In the genomic region with DNA sequence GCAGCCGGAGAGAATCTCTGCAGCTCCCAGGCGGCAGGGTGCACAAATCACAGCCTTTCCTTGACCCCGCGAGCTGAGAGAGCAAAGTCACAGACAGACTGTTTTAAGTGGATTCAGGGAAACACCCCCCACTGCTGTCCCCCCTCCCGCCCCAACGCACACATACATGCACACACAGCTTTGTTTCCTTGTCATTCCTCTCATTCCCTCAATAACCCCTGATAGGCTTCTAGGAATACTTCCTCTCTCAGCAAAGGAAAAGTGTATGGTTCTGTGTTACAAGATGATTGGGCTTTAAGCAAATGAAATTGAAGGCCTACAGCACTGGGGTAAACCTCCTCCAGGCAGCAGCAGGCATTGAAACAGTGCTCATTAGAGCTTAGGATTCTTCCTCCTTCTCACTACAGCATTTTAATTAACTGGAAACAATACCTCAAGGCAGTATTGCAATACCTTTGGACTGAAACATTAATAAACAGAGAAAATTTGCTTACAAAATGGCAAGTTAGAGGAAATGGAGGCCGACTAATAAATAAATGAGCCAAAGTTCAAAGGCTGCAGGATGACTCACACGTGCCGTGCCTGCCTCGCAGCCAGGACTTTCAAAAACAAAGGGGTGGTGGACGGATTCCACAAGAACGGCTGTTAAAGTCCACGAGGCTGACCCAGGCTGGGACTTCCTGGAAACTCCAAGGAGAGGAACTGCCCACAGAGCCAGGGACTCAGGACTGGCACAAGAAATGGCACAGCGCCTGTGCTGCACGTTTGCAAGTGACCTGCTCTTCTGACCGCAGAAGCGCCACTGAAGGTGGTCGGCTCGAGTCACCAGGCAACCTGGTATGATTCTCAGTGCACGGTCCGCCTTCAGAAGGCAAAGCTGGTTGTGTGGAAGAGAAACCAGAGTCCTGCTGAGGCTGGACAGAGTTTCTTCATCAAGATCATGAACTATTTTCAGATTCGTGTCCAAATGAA, we compare ENCODE assay signal across 8 cellular contexts.
A peak's percentile ranks its signal among the peaks of the same experiment; 100 is the strongest.
DNase-seq lines count a peak whose midpoint lies in the region; FAIRE-seq and TF ChIP-seq lines count a peak whose summit lies in the region.

No MANE protein-coding gene starts in this region.

- H3K4me1 Mint-ChIP-seq in activated naive CD8-positive, alpha-beta T cell (ENCODE audit: low read depth), result peaks cover 22% of the 10 kb centered on the region

- no peak for TF ChIP-seq POLR2A in spleen (IDR thresholded peaks at IDR 0.05)

- H3K4me3 Mint-ChIP-seq in activated naive CD8-positive, alpha-beta T cell, result peak overlapping the region; percentile 46

- no peaks in the 10 kb centered on the region for H3K9me3 Mint-ChIP-seq in activated naive CD8-positive, alpha-beta T cell (ENCODE audit: low read depth)

- no peak overlapping the region for H3K4me2 ChIP-seq in keratinocyte (ENCODE audit: control insufficient read depth, extremely low read depth, insufficient read depth, low read depth, low read length)

- no peaks in the 10 kb centered on the region for H3K79me2 ChIP-seq in keratinocyte (ENCODE audit: control insufficient read depth, insufficient read depth, low read length)

- H3K9ac ChIP-seq in keratinocyte (ENCODE audit: control insufficient read depth, extremely low read depth, insufficient read depth, low read length), result no peak overlapping the region

- H3K4me1 ChIP-seq in keratinocyte (ENCODE audit: control insufficient read depth, extremely low read depth, insufficient read depth, low read length), result peaks cover 12% of the 10 kb centered on the region
- peaks cover 12 to 28% (median 20%) of the 10 kb centered on the region in 6 donors for H3K4me1 ChIP-seq in spleen

- H3K36me3 Mint-ChIP-seq in activated naive CD8-positive, alpha-beta T cell, result peaks cover 4% of the 10 kb centered on the region

- H3K27me3 ChIP-seq in keratinocyte (ENCODE audit: control insufficient read depth, extremely low read depth, insufficient read depth, low read length), result peaks cover 3% of the 10 kb centered on the region
- H3K27me3 ChIP-seq in spleen (replicated peaks in 1 of 7), result peaks cover 0 to 19% (median 0%) of the 10 kb centered on the region in 7 donors

- no peak for FAIRE-seq in keratinocyte (lab: Jason Lieb, UNC)

- WGBS in spleen, 5 donors, result 35 to 52% (median 45%) methylated on average over 20 to 22 of the region's 22 CpGs

- H3K36me3 ChIP-seq in keratinocyte (ENCODE audit: control insufficient read depth in 2 of 2, extremely low read depth in 1 of 2, insufficient read depth in 2 of 2, low read length in 2 of 2), result no peaks in the 10 kb centered on the region
- no peaks in the 10 kb centered on the region for H3K36me3 ChIP-seq in spleen

- H3K27ac ChIP-seq in keratinocyte (ENCODE audit: control insufficient read depth, insufficient read depth, low read length), result no peak overlapping the region
- peak overlapping the region in 5 of 8 donors; percentile 39 to 59 (median 55) for H3K27ac ChIP-seq in spleen

- peaks cover 7% of the 10 kb centered on the region for H3K27me3 Mint-ChIP-seq in activated naive CD8-positive, alpha-beta T cell

- H4K20me1 ChIP-seq in keratinocyte (ENCODE audit: control insufficient read depth, extremely low read depth, insufficient read depth, low read length), result no peaks in the 10 kb centered on the region

- dilution Hi-C loops in keratinocyte (cut with MboI; ENCODE audit: extremely low pct_ligation_motif_present, low sequenced_read_pairs), result no loop called here

- no peak overlapping the region for H3K4me3 ChIP-seq in keratinocyte (ENCODE audit: control insufficient read depth in 2 of 3, extremely low read depth in 1 of 3, insufficient read depth in 2 of 3, low read depth in 1 of 3, low read length in 3 of 3)
- peak overlapping the region in 1 of 8 donors; percentile 40 for H3K4me3 ChIP-seq in spleen

- peak overlapping the region; percentile 30 for H2AFZ ChIP-seq in keratinocyte (ENCODE audit: control insufficient read depth, low read length)

- peak; percentile 64 for DNase-seq in activated CD8-positive, alpha-beta memory T cell treated with anti-CD3 and anti-CD28 coated beads for 24 hours
- no peak for DNase-seq in activated CD8-positive, alpha-beta memory T cell treated with anti-CD3 and anti-CD28 coated beads, Interleukin-2, amount 50 U/mL, for 4 hours
- DNase-seq in keratinocyte (ENCODE audit: low read depth, low spot score) (no peak), spleen (no peak), DMS 273 (lab: John Stamatoyannopoulos, UW; ENCODE audit: unreplicated experiment) (no peak), NK-92 (lab: John Stamatoyannopoulos, UW; ENCODE audit: unreplicated experiment) (no peak), mesenteric fat pad (ENCODE audit: low spot score) (no peak)

- H3K9me3 ChIP-seq in keratinocyte (ENCODE audit: control insufficient read depth, low read depth, low read length) (no peaks in the 10 kb centered on the region), spleen (no peaks in the 10 kb centered on the region)

- TF ChIP-seq CTCF in keratinocyte (optimal IDR thresholded peaks at IDR 0.05 in 1 of 3, IDR thresholded peaks at IDR 0.05 in 1 of 3, conservative IDR thresholded peaks at IDR 0.05 in 1 of 3; ENCODE audit: extremely low read depth in 1 of 3, insufficient read depth in 2 of 3, low read length in 3 of 3) (no peak), spleen (IDR thresholded peaks at IDR 0.05 in 8 of 11, conservative IDR thresholded peaks at IDR 0.05 in 3 of 11) (no peak)

- H3K9me1 ChIP-seq in keratinocyte (ENCODE audit: control insufficient read depth, extremely low read depth, insufficient read depth, low read length), result no peaks in the 10 kb centered on the region

- peak overlapping the region; percentile 89 for H3K27ac Mint-ChIP-seq in activated naive CD8-positive, alpha-beta T cell

- intact Hi-C loops in spleen (cut with DNase I; ENCODE audit: low total_unique reads), result no loop called here
